19 cellular contexts compared by ENCODE assay signal in the genomic region with DNA sequence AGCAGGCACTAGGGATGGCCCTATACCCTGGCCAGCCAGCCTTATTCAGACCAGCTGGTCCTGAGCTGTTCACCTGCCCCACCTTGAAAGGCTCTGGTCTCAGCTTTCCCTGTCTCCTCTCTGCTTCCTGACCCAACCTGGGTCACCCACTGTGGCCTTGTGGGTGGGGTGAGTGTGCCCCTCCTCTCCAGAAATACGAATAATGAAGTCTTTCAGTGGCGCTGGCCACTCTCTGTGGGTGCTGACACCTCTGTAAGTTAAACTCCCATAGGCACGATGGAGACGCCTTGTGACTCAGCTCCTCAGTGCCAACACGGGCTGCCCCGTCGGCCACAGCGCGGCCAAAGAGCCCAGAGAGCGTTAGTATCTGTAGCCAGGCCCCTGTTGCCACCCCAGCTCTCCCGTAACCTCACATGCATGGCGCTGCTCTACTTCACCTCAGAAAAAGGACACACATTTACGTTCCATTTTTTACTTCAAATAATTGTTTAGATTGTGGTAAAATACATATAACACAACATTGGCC.
"Had no signal": no experiment of that assay in that cellular context is flagged by ENCODE, and none has a peak within 500 bp of the region (broad histone marks: within the 10 kb centered on the region; RNA-seq: fewer than 3 reads in every experiment).

No MANE protein-coding gene starts in this region.

- H3K9me3 ChIP-seq: esophagus squamous epithelium, gastroesophageal sphincter, mucosa of descending colon, pancreas, suprapubic skin, thyroid gland had no signal

- ATAC-seq: gastroesophageal sphincter; mucosa of descending colon; naive thymus-derived CD8-positive, alpha-beta T cell; pancreas; right cardiac atrium; stimulated activated naive CD8-positive, alpha-beta T cell treated with anti-CD3 and anti-CD28 coated beads, Interleukin-15, Interleukin-2, amounts not matched to agents 100 U/mL and 50 U/mL, for 24 hours had no signal

- H3K36me3 Mint-ChIP-seq: naive thymus-derived CD8-positive, alpha-beta T cell; type B pancreatic cell had no signal

- H3K4me1 ChIP-seq: gastroesophageal sphincter, pancreas, thyroid gland had no signal

- H3K4me1 Mint-ChIP-seq: naive thymus-derived CD8-positive, alpha-beta T cell had no signal

- FAIRE-seq: pancreas had no signal

- H3K27me3 ChIP-seq: pancreas, thyroid gland had no signal

- H3K4me2 ChIP-seq: smooth muscle cell had no signal

- H3K27ac Mint-ChIP-seq: dendritic cell treated with granulocyte-macrophage colony-stimulating factor and Interleukin-4, amounts not matched to agents 40 ng/mL and 50 ng/mL, for 4 days; progenitor cell of endocrine pancreas; type B pancreatic cell had no signal

- H3K4me3 Mint-ChIP-seq: dendritic cell treated with granulocyte-macrophage colony-stimulating factor and Interleukin-4, amounts not matched to agents 40 ng/mL and 50 ng/mL, for 4 days; naive thymus-derived CD8-positive, alpha-beta T cell; type B pancreatic cell had no signal

- H3K27ac ChIP-seq: esophagus squamous epithelium, gastroesophageal sphincter, pancreas, suprapubic skin, thyroid gland had no signal

- H3K27me3 Mint-ChIP-seq: dendritic cell treated with granulocyte-macrophage colony-stimulating factor and Interleukin-4, amounts not matched to agents 40 ng/mL and 50 ng/mL, for 4 days had no signal

- H3K9me3 Mint-ChIP-seq: dendritic cell treated with granulocyte-macrophage colony-stimulating factor and Interleukin-4, amounts not matched to agents 40 ng/mL and 50 ng/mL, for 4 days; naive thymus-derived CD8-positive, alpha-beta T cell; type B pancreatic cell had no signal

- H3K36me3 ChIP-seq: esophagus squamous epithelium, gastroesophageal sphincter, pancreas, suprapubic skin, thyroid gland had no signal

- DNase-seq: esophagus squamous epithelium; foreskin fibroblast; hippocampal formation; kidney glomerular epithelial cell; mammary epithelial cell; mucosa of descending colon; naive thymus-derived CD8-positive, alpha-beta T cell; nucleus accumbens; pancreas; right cardiac atrium; stimulated activated CD4-positive, alpha-beta T cell treated with anti-CD3 and anti-CD28 coated beads, Interleukin-2, amount 100 ng/mL, for 48 hours; stimulated activated naive CD8-positive, alpha-beta T cell treated with anti-CD3 and anti-CD28 coated beads, Interleukin-15, Interleukin-2, amounts not matched to agents 100 U/mL and 50 U/mL, for 24 hours; thyroid gland had no signal

- H3K4me3 ChIP-seq: esophagus squamous epithelium, gastroesophageal sphincter, mucosa of descending colon, pancreas, smooth muscle cell, suprapubic skin, thyroid gland had no signal
